ENCODE assay signal across 21 cellular contexts in genomic region chr4:161929966-161930365, GRCh38.
DNase-seq lines count a peak whose midpoint lies in the region; ATAC-seq and TF ChIP-seq lines count a peak whose summit lies in the region.
"Had no signal": no experiment of that assay in that cellular context is flagged by ENCODE, and none has a peak within 500 bp of the region (broad histone marks: within the 10 kb centered on the region; RNA-seq: fewer than 3 reads in every experiment).

No MANE protein-coding gene starts in this region.

- no peak for ATAC-seq in HG03139 (IDR thresholded peaks at IDR 0.05; ENCODE audit: unreplicated experiment)
- ATAC-seq: GM12878, Panc1, psoas muscle had no signal

- peaks cover 3% of the 10 kb centered on the region for H3K27me3 Mint-ChIP-seq in osteocyte (ENCODE audit: unreplicated experiment)
- H3K27me3 Mint-ChIP-seq: activated B cell treated with CpG ODN at 0.5 μM for 24 hours; CD4-positive, alpha-beta memory T cell; IgD-negative memory B cell had no signal

- no peaks in the 10 kb centered on the region for H3K9me3 Mint-ChIP-seq in osteocyte (ENCODE audit: unreplicated experiment)

- H3K4me1 Mint-ChIP-seq in osteocyte (ENCODE audit: unreplicated experiment): no peaks in the 10 kb centered on the region
- H3K4me1 Mint-ChIP-seq: activated B cell treated with CpG ODN at 0.5 μM for 24 hours; CD4-positive, alpha-beta memory T cell; IgD-negative memory B cell had no signal

- DNase-seq in DMS53 (lab: John Stamatoyannopoulos, UW) (peak; percentile 4), DMS53 treated with DMSO at 0.1 percent for 48 hours (lab: John Stamatoyannopoulos, UW; ENCODE audit: unreplicated experiment) (no peak), choroid plexus epithelial cell (ENCODE audit: low read depth) (peak; percentile 45), kidney tubule cell (ENCODE audit: low spot score) (peak; percentile 27), osteocyte (ENCODE audit: extremely low spot score, unreplicated experiment) (no peak), cardiac septum (ENCODE audit: low spot score) (no peak)
- no peak for DNase-seq in central memory CD4-positive, alpha-beta T cell
- DNase-seq: 8988T; activated B cell treated with CpG ODN at 0.5 μM for 24 hours; CD4-positive, alpha-beta memory T cell; esophagus squamous epithelium; NCI-H1048; NCI-H2107; NCI-H774; psoas muscle; T-helper 1 cell had no signal

- no peak overlapping the region for H3K4me3 ChIP-seq in choroid plexus epithelial cell (ENCODE audit: low read depth, low read length)
- H3K4me3 ChIP-seq: esophagus squamous epithelium, GM12878, psoas muscle, thoracic aorta had no signal

- no peak overlapping the region for H3K27ac Mint-ChIP-seq in osteocyte (ENCODE audit: unreplicated experiment)
- H3K27ac Mint-ChIP-seq: activated B cell treated with CpG ODN at 0.5 μM for 24 hours; CD4-positive, alpha-beta memory T cell; IgD-negative memory B cell had no signal

- intact Hi-C loops in cardiac septum (cut with DNase I): no loop called here

- no peak overlapping the region for H3K4me3 Mint-ChIP-seq in osteocyte (ENCODE audit: unreplicated experiment)
- H3K4me3 Mint-ChIP-seq: activated B cell treated with CpG ODN at 0.5 μM for 24 hours; CD4-positive, alpha-beta memory T cell; IgD-negative memory B cell had no signal

- no peaks in the 10 kb centered on the region for H3K36me3 Mint-ChIP-seq in osteocyte (ENCODE audit: unreplicated experiment)
- H3K36me3 Mint-ChIP-seq: CD4-positive, alpha-beta memory T cell; IgD-negative memory B cell had no signal

- no peak for TF ChIP-seq CTCF in choroid plexus epithelial cell (conservative IDR thresholded peaks at IDR 0.05; ENCODE audit: low read depth, low read length)
- TF ChIP-seq CTCF in osteocyte (IDR thresholded peaks at IDR 0.05): no peak

Comparison
In these comparisons a context has a peak if more than half of its experiments do, and no peak if none do; other contexts are left out.
1. DNase-seq: peak in DMS53 (single experiment), choroid plexus epithelial cell (single experiment) and kidney tubule cell (single experiment); none in DMS53 treated with DMSO at 0.1 percent for 48 hours (single experiment), central memory CD4-positive, alpha-beta T cell (single experiment), osteocyte (single experiment) and cardiac septum (single experiment).